ENCODE assay signal across 11 cellular contexts in the genomic region with DNA sequence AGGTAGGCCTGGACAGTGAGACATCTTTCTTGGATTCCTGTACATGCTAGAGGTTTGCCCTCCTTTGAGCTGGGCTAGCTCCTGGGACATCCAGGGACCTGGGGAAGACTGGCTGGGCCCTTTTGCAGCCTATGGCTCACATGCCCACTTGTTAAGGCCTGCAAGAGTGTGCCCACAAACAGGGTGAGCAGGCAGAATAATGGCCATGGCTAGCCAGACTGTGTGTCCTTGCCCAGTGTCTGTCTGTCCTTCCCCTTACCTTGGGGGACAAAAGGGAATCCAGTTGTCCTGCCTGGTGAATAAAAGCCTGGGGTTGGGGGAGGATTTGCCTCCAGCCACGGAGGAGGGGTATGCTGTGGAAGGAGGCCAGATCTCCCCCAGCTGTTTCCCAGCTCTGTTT. TPM values are rescaled to one million over a fixed set of nuclear protein-coding genes. Genes with fewer than 3 reads are reported as not detected.
A peak's percentile ranks its signal among the peaks of the same experiment; 100 is the strongest.
DNase-seq lines count a peak whose midpoint lies in the region; ATAC-seq lines count a peak whose summit lies in the region.
"Had no signal": no experiment of that assay in that cellular context is flagged by ENCODE, and none has a peak within 500 bp of the region (broad histone marks: within the 10 kb centered on the region; RNA-seq: fewer than 3 reads in every experiment).

No MANE protein-coding gene starts in this region.

- DNase-seq in activated CD4-positive, alpha-beta T cell treated with anti-CD3 and anti-CD28 coated beads, Interleukin-2, amount 10 ng/mL, durations not matched to agents 24 days and 14 days: no peak
- no peak for DNase-seq in activated CD4-positive, alpha-beta T cell treated with anti-CD3 and anti-CD28 coated beads, Interleukin-2, amount 50 U/mL, for 48 hours
- DNase-seq in activated CD4-positive, alpha-beta memory T cell treated with anti-CD3 and anti-CD28 coated beads, Interleukin-2, amount 10 ng/mL, durations not matched to agents 7 days and 5 days: no peak
- DNase-seq in immature natural killer cell (no peak), AG20443 (ENCODE audit: low spot score) (no peak), COR-L47 (lab: John Stamatoyannopoulos, UW) (no peak)
- DNase-seq: activated T-cell treated with anti-CD3 and anti-CD28 coated beads, Interleukin-2, amount 50 U/mL, for 1 hour; NCI-H526 treated with DMSO at 0.1 percent for 48 hours had no signal

- CTCF ChIA-PET in activated CD4-positive, alpha-beta memory T cell treated with anti-CD3 and anti-CD28 coated beads, Interleukin-2, amount 10 ng/mL, durations not matched to agents 7 days and 5 days (lab: Charles Lee): interaction anchor here (0.7 to 6.3 kb wide), 12 partner anchors 8 to 131 kb away, joined by 3 to 73 read pairs (median 6); partner anchors contain the start of genes CXXC5 and UBE2D2

- peaks cover 17% of the 10 kb centered on the region for H3K36me3 Mint-ChIP-seq in activated CD4-positive, alpha-beta T cell treated with anti-CD3 and anti-CD28 coated beads, Interleukin-2, amount 10 ng/mL, durations not matched to agents 24 days and 14 days (ENCODE audit: low read depth)
- peaks cover 15% of the 10 kb centered on the region for H3K36me3 Mint-ChIP-seq in activated CD4-positive, alpha-beta memory T cell treated with anti-CD3 and anti-CD28 coated beads, Interleukin-2, amount 10 ng/mL, durations not matched to agents 7 days and 5 days (ENCODE audit: low read depth)
- H3K36me3 Mint-ChIP-seq in immature natural killer cell: peaks cover 0 to 2% (median 0%) of the 10 kb centered on the region in 3 donors
- no peaks in the 10 kb centered on the region for H3K36me3 Mint-ChIP-seq in stimulated activated memory B cell treated with anti-CD40 and anti-IgM and Interleukin-4, amounts not matched to agents 10 μg/mL and 1 μg/mL and 100 μg/mL, for 72 hours

- peaks cover 37% of the 10 kb centered on the region for H3K4me1 Mint-ChIP-seq in activated CD4-positive, alpha-beta T cell treated with anti-CD3 and anti-CD28 coated beads, Interleukin-2, amount 10 ng/mL, durations not matched to agents 24 days and 14 days
- H3K4me1 Mint-ChIP-seq in activated CD4-positive, alpha-beta memory T cell treated with anti-CD3 and anti-CD28 coated beads, Interleukin-2, amount 10 ng/mL, durations not matched to agents 7 days and 5 days: peaks cover 45% of the 10 kb centered on the region
- H3K4me1 Mint-ChIP-seq in immature natural killer cell: peaks cover 52 to 58% of the 10 kb centered on the region in 2 donors
- peaks cover 72% of the 10 kb centered on the region for H3K4me1 Mint-ChIP-seq in stimulated activated memory B cell treated with anti-CD40 and anti-IgM and Interleukin-4, amounts not matched to agents 10 μg/mL and 1 μg/mL and 100 μg/mL, for 72 hours

- no peak for ATAC-seq in stimulated activated memory B cell treated with anti-CD40 and anti-IgM and Interleukin-4, amounts not matched to agents 10 μg/mL and 1 μg/mL and 100 μg/mL, for 72 hours
- no peak for ATAC-seq in esophagus mucosa

- H3K27ac Mint-ChIP-seq in activated CD4-positive, alpha-beta T cell treated with anti-CD3 and anti-CD28 coated beads, Interleukin-2, amount 10 ng/mL, durations not matched to agents 24 days and 14 days: peak overlapping the region; percentile 81
- H3K27ac Mint-ChIP-seq in activated CD4-positive, alpha-beta memory T cell treated with anti-CD3 and anti-CD28 coated beads, Interleukin-2, amount 10 ng/mL, durations not matched to agents 7 days and 5 days: peak overlapping the region; percentile 85
- peak overlapping the region; percentile 91 to 99 (median 96) for H3K27ac Mint-ChIP-seq in immature natural killer cell
- peak overlapping the region; percentile 96 for H3K27ac Mint-ChIP-seq in stimulated activated memory B cell treated with anti-CD40 and anti-IgM and Interleukin-4, amounts not matched to agents 10 μg/mL and 1 μg/mL and 100 μg/mL, for 72 hours

- H3K27me3 Mint-ChIP-seq in activated CD4-positive, alpha-beta T cell treated with anti-CD3 and anti-CD28 coated beads, Interleukin-2, amount 10 ng/mL, durations not matched to agents 24 days and 14 days: no peaks in the 10 kb centered on the region
- no peaks in the 10 kb centered on the region for H3K27me3 Mint-ChIP-seq in activated CD4-positive, alpha-beta memory T cell treated with anti-CD3 and anti-CD28 coated beads, Interleukin-2, amount 10 ng/mL, durations not matched to agents 7 days and 5 days
- peaks cover 3 to 17% (median 7%) of the 10 kb centered on the region in 3 donors for H3K27me3 Mint-ChIP-seq in immature natural killer cell (ENCODE audit: low read depth in 3 of 3)
- H3K27me3 Mint-ChIP-seq in stimulated activated memory B cell treated with anti-CD40 and anti-IgM and Interleukin-4, amounts not matched to agents 10 μg/mL and 1 μg/mL and 100 μg/mL, for 72 hours: no peaks in the 10 kb centered on the region
- H3K27me3 Mint-ChIP-seq: T-cell had no signal

- H3K4me3 Mint-ChIP-seq in activated CD4-positive, alpha-beta T cell treated with anti-CD3 and anti-CD28 coated beads, Interleukin-2, amount 10 ng/mL, durations not matched to agents 24 days and 14 days: peak overlapping the region; percentile 66
- H3K4me3 Mint-ChIP-seq in activated CD4-positive, alpha-beta memory T cell treated with anti-CD3 and anti-CD28 coated beads, Interleukin-2, amount 10 ng/mL, durations not matched to agents 7 days and 5 days: no peak overlapping the region
- H3K4me3 Mint-ChIP-seq in immature natural killer cell: peak overlapping the region in 3 of 5 donors; percentile 7 to 80 (median 21)
- peak overlapping the region; percentile 45 for H3K4me3 Mint-ChIP-seq in stimulated activated memory B cell treated with anti-CD40 and anti-IgM and Interleukin-4, amounts not matched to agents 10 μg/mL and 1 μg/mL and 100 μg/mL, for 72 hours

- no peaks in the 10 kb centered on the region for H3K9me3 Mint-ChIP-seq in activated CD4-positive, alpha-beta T cell treated with anti-CD3 and anti-CD28 coated beads, Interleukin-2, amount 10 ng/mL, durations not matched to agents 24 days and 14 days
- no peaks in the 10 kb centered on the region for H3K9me3 Mint-ChIP-seq in activated CD4-positive, alpha-beta memory T cell treated with anti-CD3 and anti-CD28 coated beads, Interleukin-2, amount 10 ng/mL, durations not matched to agents 7 days and 5 days
- no peaks in the 10 kb centered on the region for H3K9me3 Mint-ChIP-seq in immature natural killer cell
- H3K9me3 Mint-ChIP-seq in stimulated activated memory B cell treated with anti-CD40 and anti-IgM and Interleukin-4, amounts not matched to agents 10 μg/mL and 1 μg/mL and 100 μg/mL, for 72 hours: no peaks in the 10 kb centered on the region
- H3K9me3 Mint-ChIP-seq: T-cell had no signal

- intact Hi-C loops in activated CD4-positive, alpha-beta T cell treated with anti-CD3 and anti-CD28 coated beads, Interleukin-2, amount 10 ng/mL, durations not matched to agents 24 days and 14 days (cut with micrococcal nuclease): loop anchor here (5.0 kb wide), 1 partner anchor 112 kb away; no protein-coding TSS in a partner anchor

- POLR2A ChIA-PET in activated CD4-positive, alpha-beta memory T cell treated with anti-CD3 and anti-CD28 coated beads, Interleukin-2, amount 10 ng/mL, durations not matched to agents 7 days and 5 days (lab: Charles Lee): interaction anchor here (1.1 to 2.2 kb wide), 8 partner anchors 10 to 130 kb away, joined by 3 to 12 read pairs (median 6); partner anchors contain the start of genes CXXC5 and UBE2D2

RNA-seq across cellular contexts. Expression of gene CXXC5, which starts 13.0 kb away (rescaled TPM):
- total RNA-seq in activated CD4-positive, alpha-beta T cell treated with anti-CD3 and anti-CD28 coated beads, Interleukin-2, amount 10 ng/mL, durations not matched to agents 24 days and 14 days: 1.2 and 1.9 TPM in 2 replicates
- 1 to 10 TPM; 1.4 to 1.7 TPM for total RNA-seq in activated CD4-positive, alpha-beta memory T cell treated with anti-CD3 and anti-CD28 coated beads, Interleukin-2, amount 10 ng/mL, durations not matched to agents 7 days and 5 days
- polyA plus RNA-seq in immature natural killer cell: 100 to 1,000 TPM; 339 to 410 (median 385) TPM
- 22.6 TPM for total RNA-seq in esophagus mucosa
